9 cellular contexts compared by ENCODE assay signal in genomic region chr3:168213920-168214319, GRCh38.
DNase-seq lines count a peak whose midpoint lies in the region; ATAC-seq and TF ChIP-seq lines count a peak whose summit lies in the region.
"Had no signal": no experiment of that assay in that cellular context is flagged by ENCODE, and none has a peak within 500 bp of the region (broad histone marks: within the 10 kb centered on the region; RNA-seq: fewer than 3 reads in every experiment).

No MANE protein-coding gene starts in this region.

- CTCF ChIA-PET in activated naive CD4-positive, alpha-beta T cell treated with anti-CD3 and anti-CD28 coated beads, Interleukin-2, amount 10 ng/mL, durations not matched to agents 7 days and 5 days (lab: Charles Lee) = no interaction called here

- H3K9me3 ChIP-seq in skeletal muscle satellite cell (replicated peaks; ENCODE audit: low read length) (no peaks in the 10 kb centered on the region), sigmoid colon (no peaks in the 10 kb centered on the region)

- H3K27ac Mint-ChIP-seq in activated naive CD4-positive, alpha-beta T cell treated with anti-CD3 and anti-CD28 coated beads, Interleukin-2, amount 10 ng/mL, durations not matched to agents 7 days and 5 days = no peak overlapping the region

- H3K9me3 Mint-ChIP-seq in activated T-cell treated with anti-CD3 and anti-CD28 coated beads, Interleukin-2, amount 50 U/mL, for 4 hours = no peaks in the 10 kb centered on the region
- no peaks in the 10 kb centered on the region for H3K9me3 Mint-ChIP-seq in activated naive CD4-positive, alpha-beta T cell treated with anti-CD3 and anti-CD28 coated beads, Interleukin-2, amount 10 ng/mL, durations not matched to agents 7 days and 5 days

- WGBS in sigmoid colon, 2 donors = 66 to 69% methylated on average over 4 of the region's 4 CpGs

- H3K4me3 ChIP-seq in skeletal muscle satellite cell (ENCODE audit: low read length) (peak overlapping the region; percentile 54), sigmoid colon (no peak overlapping the region)

- H3K27me3 ChIP-seq in skeletal muscle satellite cell (ENCODE audit: control insufficient read depth, insufficient read depth, low read length) = no peaks in the 10 kb centered on the region
- H3K27me3 ChIP-seq in sigmoid colon = no peaks in the 10 kb centered on the region

- no peak for TF ChIP-seq EP300 in sigmoid colon (IDR thresholded peaks at IDR 0.05)

- peak overlapping the region; percentile 37 for H3K4me3 Mint-ChIP-seq in activated T-cell treated with anti-CD3 and anti-CD28 coated beads, Interleukin-2, amount 50 U/mL, for 4 hours
- no peak overlapping the region for H3K4me3 Mint-ChIP-seq in activated naive CD4-positive, alpha-beta T cell treated with anti-CD3 and anti-CD28 coated beads, Interleukin-2, amount 10 ng/mL, durations not matched to agents 7 days and 5 days

- no peaks in the 10 kb centered on the region for H3K36me3 ChIP-seq in skeletal muscle satellite cell (ENCODE audit: insufficient read depth, low read length)
- no peaks in the 10 kb centered on the region for H3K36me3 ChIP-seq in sigmoid colon

- H3K36me3 Mint-ChIP-seq in activated T-cell treated with anti-CD3 and anti-CD28 coated beads, Interleukin-2, amount 50 U/mL, for 4 hours (ENCODE audit: insufficient read depth) = no peaks in the 10 kb centered on the region
- H3K36me3 Mint-ChIP-seq in activated naive CD4-positive, alpha-beta T cell treated with anti-CD3 and anti-CD28 coated beads, Interleukin-2, amount 10 ng/mL, durations not matched to agents 7 days and 5 days = no peaks in the 10 kb centered on the region

- no peak overlapping the region for H3K9ac ChIP-seq in skeletal muscle satellite cell (ENCODE audit: low read depth, low read length)

- H3K27ac ChIP-seq in sigmoid colon = no peak overlapping the region

- H3K27me3 Mint-ChIP-seq in activated T-cell treated with anti-CD3 and anti-CD28 coated beads, Interleukin-2, amount 50 U/mL, for 4 hours (ENCODE audit: low read depth) = no peaks in the 10 kb centered on the region
- no peaks in the 10 kb centered on the region for H3K27me3 Mint-ChIP-seq in activated naive CD4-positive, alpha-beta T cell treated with anti-CD3 and anti-CD28 coated beads, Interleukin-2, amount 10 ng/mL, durations not matched to agents 7 days and 5 days

- H3K4me1 ChIP-seq in skeletal muscle satellite cell (ENCODE audit: control insufficient read depth, insufficient read depth, low read length) (peaks cover 3% of the 10 kb centered on the region), sigmoid colon (no peaks in the 10 kb centered on the region)

- no peak for TF ChIP-seq POLR2A in sigmoid colon (IDR thresholded peaks at IDR 0.05)

- TF ChIP-seq CTCF in sigmoid colon (IDR thresholded peaks at IDR 0.05) = no peak

- H3K4me2 ChIP-seq in skeletal muscle satellite cell (ENCODE audit: low read length) = peak overlapping the region; percentile 74

- H3K4me1 Mint-ChIP-seq in activated T-cell treated with anti-CD3 and anti-CD28 coated beads, Interleukin-2, amount 50 U/mL, for 4 hours (ENCODE audit: low read depth) = peaks cover 8% of the 10 kb centered on the region
- peaks cover 5% of the 10 kb centered on the region for H3K4me1 Mint-ChIP-seq in activated naive CD4-positive, alpha-beta T cell treated with anti-CD3 and anti-CD28 coated beads, Interleukin-2, amount 10 ng/mL, durations not matched to agents 7 days and 5 days

- intact Hi-C loops in Right ventricle myocardium superior (cut with DNase I) = no loop called here
- intact Hi-C loops in sigmoid colon (cut with DNase I) = no loop called here

- ATAC-seq in activated T-cell treated with anti-CD3 and anti-CD28 coated beads, Interleukin-2, amount 50 U/mL, for 4 hours = no peak
- peak; percentile 92 for ATAC-seq in HG02642 (IDR thresholded peaks at IDR 0.05; ENCODE audit: poor library complexity, unreplicated experiment)
- ATAC-seq in Right ventricle myocardium superior (ENCODE audit: poor library complexity) = no peak
- ATAC-seq: left colon had no signal

- no peak for DNase-seq in activated T-cell treated with anti-CD3 and anti-CD28 coated beads, Interleukin-2, amount 50 U/mL, for 4 hours
- DNase-seq in activated T-cell treated with anti-CD3 and anti-CD28 coated beads for 4 hours = no peak
- DNase-seq in M059J (ENCODE audit: low read depth) = peak; percentile 62
- DNase-seq in Right ventricle myocardium superior = no peak
- no peak for DNase-seq in activated naive CD4-positive, alpha-beta T cell treated with anti-CD3 and anti-CD28 coated beads, Interleukin-2, amount 10 ng/mL, durations not matched to agents 7 days and 5 days
- DNase-seq in sigmoid colon = no peak
- DNase-seq: left colon had no signal
